1 cellular context compared by ENCODE assay signal in genomic region chr1:7404046-7404742, GRCh38.
TF ChIP-seq lines count a peak whose summit lies in the region.

No MANE protein-coding gene starts in this region.

TF ChIP-seq in IMR-90, 13 proteins besides CTCF, POLR2A, EP300 and RAD21 (continued from another document):
- TF ChIP-seq USF2 (IDR thresholded peaks at IDR 0.05; ENCODE audit: low read depth, low read length) (no peak), CEBPB (IDR thresholded peaks at IDR 0.05; ENCODE audit: low read depth, low read length) (no peak), NFE2L2 (IDR thresholded peaks at IDR 0.05; ENCODE audit: low read depth, low read length) (no peak), MAFK (IDR thresholded peaks at IDR 0.05; ENCODE audit: low read depth, low read length) (no peak), FOS (IDR thresholded peaks at IDR 0.05; ENCODE audit: low read depth, low read length) (no peak), MAZ (IDR thresholded peaks at IDR 0.05; ENCODE audit: borderline replicate concordance, low read depth, low read length) (no peak), MXI1 (IDR thresholded peaks at IDR 0.05; ENCODE audit: borderline replicate concordance, low read depth, low read length) (no peak), ELK1 (IDR thresholded peaks at IDR 0.05; ENCODE audit: borderline replicate concordance, low read depth, low read length) (no peak), BHLHE40 (IDR thresholded peaks at IDR 0.05; ENCODE audit: low read depth, low read length) (no peak)
